Comparison of ENCODE assay signal across 13 cellular contexts in genomic region chr1:40313958-40314720, GRCh38. TPM values are rescaled to one million over a fixed set of nuclear protein-coding genes. Genes with fewer than 3 reads are reported as not detected.
DNase-seq lines count a peak whose midpoint lies in the region; ATAC-seq, FAIRE-seq and TF ChIP-seq lines count a peak whose summit lies in the region.
"Had no signal": no experiment of that assay in that cellular context is flagged by ENCODE, and none has a peak within 500 bp of the region (broad histone marks: within the 10 kb centered on the region; RNA-seq: fewer than 3 reads in every experiment).

No MANE protein-coding gene starts in this region.

- peak; percentile 52 for FAIRE-seq in GM18507 (lab: Jason Lieb, UNC)

- H3K4me1 Mint-ChIP-seq in T-cell: peaks cover 32 to 52% (median 40%) of the 10 kb centered on the region in 3 donors

- ATAC-seq in T-cell (replicated peaks in 1 of 4) (no peak), right cardiac atrium (no peak)

- no peak overlapping the region for H3K27ac ChIP-seq in right cardiac atrium (ENCODE audit: low read length)
- H3K27ac ChIP-seq: HL-60 had no signal

- intact Hi-C loops in right cardiac atrium (cut with DNase I): loop anchor here in 1 of 4 donors (10.0 kb wide), 1 partner anchor 159 kb away; no protein-coding TSS in a partner anchor

- H3K36me3 Mint-ChIP-seq in T-cell: no peaks in the 10 kb centered on the region

- TF ChIP-seq CTCF in retinal pigment epithelial cell (conservative IDR thresholded peaks at IDR 0.05; ENCODE audit: low read depth, low read length): no peak

- no peak overlapping the region for H3K9ac ChIP-seq in iPS-15b (ENCODE audit: low read depth, low read length)

- H3K4me1 ChIP-seq in iPS-15b (ENCODE audit: control insufficient read depth, insufficient read depth, low read length) (peaks cover 4% of the 10 kb centered on the region), right cardiac atrium (ENCODE audit: control insufficient read depth, insufficient read depth, low read length) (peaks cover 3% of the 10 kb centered on the region)

- CTCF ChIA-PET in T-cell (lab: Charles Lee): interaction anchor here (0.8 to 3.4 kb wide), 7 partner anchors 22 to 159 kb away, joined by 3 to 18 read pairs (median 4); partner anchors contain the start of gene ZMPSTE24 (in 1 of the 2)

- H3K4me3 Mint-ChIP-seq in T-cell: peak overlapping the region; percentile 36 to 90 (median 83)

- DNase-seq in GM18507 (ENCODE audit: extremely low spot score, insufficient read length, low read depth) (no peak), T-cell (no peak), retinal pigment epithelial cell (ENCODE audit: low read depth) (no peak), right cardiac atrium (no peak), NCI-H446 (lab: John Stamatoyannopoulos, UW) (no peak), NCI-H1092 treated with DMSO at 0.1 percent for 48 hours (lab: John Stamatoyannopoulos, UW) (no peak)
- DNase-seq: activated naive CD4-positive, alpha-beta T cell treated with anti-CD3 and anti-CD28 coated beads, Interleukin-2, amount 50 U/mL, for 16 hours; effector CD8-positive, alpha-beta T cell; NCI-H1048; NCI-H526; Right ventricle myocardium superior had no signal

- peaks cover 55% of the 10 kb centered on the region for H3K27me3 ChIP-seq in iPS-15b (ENCODE audit: control insufficient read depth, insufficient read depth, low read length)
- no peaks in the 10 kb centered on the region for H3K27me3 ChIP-seq in right cardiac atrium (ENCODE audit: control insufficient read depth, insufficient read depth)

- peak overlapping the region in 1 of 2 donors; percentile 75 for H3K27ac Mint-ChIP-seq in T-cell

- POLR2A ChIA-PET in T-cell (lab: Charles Lee): interaction anchor here (0.5 to 0.6 kb wide), 3 partner anchors 35 to 119 kb away, joined by 3 to 5 read pairs (median 4); no protein-coding TSS in a partner anchor

- no peaks in the 10 kb centered on the region for H3K36me3 ChIP-seq in iPS-15b (ENCODE audit: control insufficient read depth, insufficient read depth, low read length)

- H3K4me3 ChIP-seq in iPS-15b (ENCODE audit: low read depth, low read length) (peak overlapping the region; percentile 62), retinal pigment epithelial cell (ENCODE audit: low read length) (peak overlapping the region; percentile 8), right cardiac atrium (ENCODE audit: low read length) (no peak overlapping the region)

- H3K9me3 Mint-ChIP-seq in T-cell: no peaks in the 10 kb centered on the region

- H3K9me3 ChIP-seq in iPS-15b (ENCODE audit: control insufficient read depth, insufficient read depth, low read length): no peaks in the 10 kb centered on the region
- H3K9me3 ChIP-seq in right cardiac atrium (ENCODE audit: control insufficient read depth, low read length): no peaks in the 10 kb centered on the region

- WGBS in right cardiac atrium: 93% methylated on average over 9 of the region's 9 CpGs

- peaks cover 7 to 10% of the 10 kb centered on the region in 2 donors for H3K27me3 Mint-ChIP-seq in T-cell

RNA-seq across cellular contexts. Expression of gene COL9A2, which starts 2.9 kb away (rescaled TPM):
- total RNA-seq in T-cell (1 to 10 TPM; 3.5 to 4.6 (median 3.8) TPM), right cardiac atrium (1 to 10 TPM in 2 of 4 donors, under 1 TPM in 2; 0.40 to 2.0 (median 1.1) TPM)
- polyA plus RNA-seq in right cardiac atrium: 1.8 TPM

RNA-seq across cellular contexts. Expression of gene ZMPSTE24, which starts 56.1 kb away (rescaled TPM):
- total RNA-seq in T-cell (10 to 100 TPM; 12.4 to 16.9 (median 15.2) TPM), right cardiac atrium (10 to 100 TPM; 29.0 to 43.4 (median 34.7) TPM)
- 23.5 TPM for polyA plus RNA-seq in right cardiac atrium

RNA-seq across cellular contexts. Expression of gene SMAP2, which starts 59.4 kb away (rescaled TPM):
- total RNA-seq in T-cell: 100 to 1,000 TPM; 120 to 254 (median 123) TPM
- total RNA-seq in right cardiac atrium: 10 to 100 TPM; 10.9 to 23.1 (median 17.7) TPM
- 11.2 TPM for polyA plus RNA-seq in right cardiac atrium

Comparison
In these comparisons a context has a peak if more than half of its experiments do, and no peak if none do; other contexts are left out.
1. RNA of gene SMAP2, which starts 59.4 kb away (total RNA-seq): 120 to 254 TPM in T-cell; 10.9 to 23.1 TPM in right cardiac atrium; every median in the first group is over 4 times any median in the second.